ENCODE assay signal across 2 cellular contexts in the genomic region with DNA sequence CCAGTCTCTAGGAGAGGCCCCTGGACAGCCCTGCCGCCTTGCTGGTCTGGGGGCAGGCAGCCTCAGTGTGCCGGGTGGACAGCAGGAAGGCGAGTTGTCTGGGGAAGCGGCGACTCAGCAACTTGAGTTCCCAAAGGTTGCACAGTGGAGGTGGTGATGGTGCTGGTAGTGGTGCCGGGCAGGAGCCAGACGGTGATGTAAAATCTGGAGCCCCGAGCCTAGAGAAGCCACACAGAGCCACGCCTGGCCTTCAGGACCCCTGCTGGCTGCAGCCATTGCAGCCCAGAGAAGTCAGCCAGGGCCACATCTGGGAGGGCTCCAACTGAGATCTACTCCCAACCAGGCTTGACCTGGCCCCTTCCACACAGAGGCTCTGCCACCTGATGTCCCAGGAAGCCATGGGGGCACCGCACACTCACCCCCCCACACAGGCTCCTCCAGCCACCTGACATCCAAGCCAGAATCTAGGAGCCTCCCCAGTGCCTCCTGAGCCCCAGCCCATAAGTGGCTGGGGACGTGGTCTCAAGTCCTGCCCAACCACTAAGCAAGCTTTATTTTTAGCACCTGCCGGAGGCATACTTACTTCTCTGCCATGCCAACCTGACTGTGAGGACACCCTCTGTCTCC.
TF ChIP-seq lines count a peak whose summit lies in the region.

No MANE protein-coding gene starts in this region.

TF ChIP-seq in SK-N-SH, 30 proteins besides CTCF, POLR2A, EP300 and RAD21 (continued from another document):
- TF ChIP-seq GABPA (IDR thresholded peaks at IDR 0.05; ENCODE audit: low read depth), result no peak
- TF ChIP-seq FOXJ3 (CRISPR knock-in tag; IDR thresholded peaks at IDR 0.05), result no peak
- no peak for TF ChIP-seq CHD2 (IDR thresholded peaks at IDR 0.05; ENCODE audit: low read length, partially characterized antibody)

TF ChIP-seq in SK-N-SH treated with all-trans-retinoic acid at 6 μM for 48 hours, 23 proteins besides CTCF, POLR2A, EP300 and RAD21:
- no peak for TF ChIP-seq ZNF70 (CRISPR knock-in tag; IDR thresholded peaks at IDR 0.05)
- TF ChIP-seq ARNTL (CRISPR knock-in tag; IDR thresholded peaks at IDR 0.05; ENCODE audit: borderline replicate concordance, low read depth), result no peak
- TF ChIP-seq TOX (CRISPR knock-in tag; IDR thresholded peaks at IDR 0.05; ENCODE audit: borderline replicate concordance), result no peak
